Comparison of ENCODE assay signal across 8 cellular contexts in genomic region chr4:176123710-176124407, GRCh38. TPM values are rescaled to one million over a fixed set of nuclear protein-coding genes. Genes with fewer than 3 reads are reported as not detected.
DNase-seq lines count a peak whose midpoint lies in the region; ATAC-seq and TF ChIP-seq lines count a peak whose summit lies in the region.

No MANE protein-coding gene starts in this region.

- ATAC-seq in GM18508 (IDR thresholded peaks at IDR 0.05; ENCODE audit: insufficient read depth, unreplicated experiment), result peak; percentile 99
- peak; percentile 100 for ATAC-seq in HG02798 (IDR thresholded peaks at IDR 0.05; ENCODE audit: poor library complexity, unreplicated experiment)

- H3K36me3 Mint-ChIP-seq in endothelial cell (ENCODE audit: low read depth, unreplicated experiment), result no peaks in the 10 kb centered on the region

- H3K4me3 Mint-ChIP-seq in endothelial cell (ENCODE audit: unreplicated experiment), result no peak overlapping the region

- no peaks in the 10 kb centered on the region for H3K9me3 Mint-ChIP-seq in endothelial cell (ENCODE audit: unreplicated experiment)

- peak; percentile 72 for TF ChIP-seq CTCF in endothelial cell (IDR thresholded peaks at IDR 0.05; ENCODE audit: unreplicated experiment)

- DNase-seq in CD1c-positive myeloid dendritic cell (ENCODE audit: extremely low spot score) (peak; percentile 23), NCI-H69 (lab: John Stamatoyannopoulos, UW) (peak; percentile 54), endothelial cell (ENCODE audit: low spot score) (peak; percentile 15), pons (ENCODE audit: low spot score) (peak; percentile 53), NCI-H2196 (lab: John Stamatoyannopoulos, UW; ENCODE audit: unreplicated experiment) (no peak), DMS153 (lab: John Stamatoyannopoulos, UW) (no peak)

- H3K4me1 Mint-ChIP-seq in endothelial cell (ENCODE audit: unreplicated experiment), result no peaks in the 10 kb centered on the region

- H3K27me3 Mint-ChIP-seq in endothelial cell (ENCODE audit: unreplicated experiment), result peaks cover 2% of the 10 kb centered on the region

- H3K27ac Mint-ChIP-seq in endothelial cell (ENCODE audit: unreplicated experiment), result no peak overlapping the region

RNA-seq across cellular contexts. Expression of gene WDR17, which starts 58.2 kb away (rescaled TPM):
- 0.64 TPM for total RNA-seq in endothelial cell (ENCODE audit: unreplicated experiment)

Comparison
In these comparisons a context has a peak if more than half of its experiments do, and no peak if none do; other contexts are left out.
1. DNase-seq: peak in CD1c-positive myeloid dendritic cell (single experiment), NCI-H69 (single experiment), endothelial cell (single experiment) and pons (single experiment); none in NCI-H2196 (single experiment) and DMS153 (single experiment).